27 cellular contexts compared by ENCODE assay signal in the genomic region with DNA sequence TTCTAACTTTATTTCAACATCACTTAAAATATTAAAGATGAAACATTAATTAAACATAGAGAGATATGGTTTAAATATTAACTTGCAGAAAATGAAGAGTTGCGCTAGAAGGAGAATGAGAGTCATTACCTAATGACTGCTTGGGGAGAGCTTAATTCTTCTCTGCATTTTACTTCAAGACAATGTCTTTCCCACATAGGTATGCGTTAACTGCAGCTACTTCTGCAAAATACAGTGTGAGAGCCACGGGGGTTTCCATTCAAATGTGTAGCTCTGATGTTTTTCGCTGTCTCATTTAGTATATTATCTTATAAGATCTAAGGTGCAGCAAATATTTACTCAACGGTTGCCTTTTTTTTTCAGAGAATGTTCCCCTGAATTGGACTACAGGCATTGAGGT.
"Had no signal": no experiment of that assay in that cellular context is flagged by ENCODE, and none has a peak within 500 bp of the region (broad histone marks: within the 10 kb centered on the region; RNA-seq: fewer than 3 reads in every experiment).

No MANE protein-coding gene starts in this region.

- ATAC-seq: activated T-helper 17 cell treated with anti-CD3 and anti-CD28 coated beads, Interleukin-2, amount 50 U/mL, for 72 hours; K562; Panc1; Right ventricle myocardium inferior; T-cell had no signal

- H3K4me3 ChIP-seq: K562, SK-N-MC had no signal

- H3K36me3 Mint-ChIP-seq: activated CD4-positive, alpha-beta memory T cell treated with anti-CD3 and anti-CD28 coated beads for 36 hours; activated naive CD8-positive, alpha-beta T cell; brain; T-cell had no signal

- H3K27me3 Mint-ChIP-seq: activated CD4-positive, alpha-beta T cell treated with anti-CD3 and anti-CD28 coated beads, Interleukin-2, amount 10 ng/mL, durations not matched to agents 7 days and 5 days; activated naive CD8-positive, alpha-beta T cell; brain; T-cell had no signal

- H3K9me3 Mint-ChIP-seq: activated CD4-positive, alpha-beta memory T cell treated with anti-CD3 and anti-CD28 coated beads for 36 hours; activated CD4-positive, alpha-beta T cell treated with anti-CD3 and anti-CD28 coated beads, Interleukin-2, amount 10 ng/mL, durations not matched to agents 7 days and 5 days; activated naive CD4-positive, alpha-beta T cell treated with anti-CD3 and anti-CD28 coated beads for 36 hours; activated T-helper 17 cell treated with anti-CD3 and anti-CD28 coated beads, Interleukin-2, amount 50 U/mL, for 72 hours; brain; T-cell had no signal

- H3K4me3 Mint-ChIP-seq: activated CD4-positive, alpha-beta memory T cell treated with anti-CD3 and anti-CD28 coated beads for 36 hours; activated CD4-positive, alpha-beta T cell treated with anti-CD3 and anti-CD28 coated beads, Interleukin-2, amount 10 ng/mL, durations not matched to agents 7 days and 5 days; activated naive CD4-positive, alpha-beta T cell treated with anti-CD3 and anti-CD28 coated beads for 36 hours; activated naive CD8-positive, alpha-beta T cell; activated T-helper 17 cell treated with anti-CD3 and anti-CD28 coated beads, Interleukin-2, amount 50 U/mL, for 72 hours; brain; T-cell had no signal

- H3K27ac ChIP-seq: SK-N-MC had no signal

- H3K4me1 Mint-ChIP-seq: activated CD4-positive, alpha-beta T cell treated with anti-CD3 and anti-CD28 coated beads, Interleukin-2, amount 10 ng/mL, durations not matched to agents 7 days and 5 days; activated T-helper 17 cell treated with anti-CD3 and anti-CD28 coated beads, Interleukin-2, amount 50 U/mL, for 72 hours; T-cell had no signal

- H3K27ac Mint-ChIP-seq: activated CD4-positive, alpha-beta memory T cell treated with anti-CD3 and anti-CD28 coated beads for 36 hours; activated CD4-positive, alpha-beta T cell treated with anti-CD3 and anti-CD28 coated beads, Interleukin-2, amount 10 ng/mL, durations not matched to agents 7 days and 5 days; activated naive CD4-positive, alpha-beta T cell treated with anti-CD3 and anti-CD28 coated beads for 36 hours; activated naive CD8-positive, alpha-beta T cell; activated T-helper 17 cell treated with anti-CD3 and anti-CD28 coated beads, Interleukin-2, amount 50 U/mL, for 72 hours; brain; T-cell had no signal

- DNase-seq: activated CD4-positive, alpha-beta memory T cell treated with anti-CD3 and anti-CD28 coated beads for 36 hours; activated CD4-positive, alpha-beta T cell treated with anti-CD3 and anti-CD28 coated beads, Interleukin-2, amount 10 ng/mL, durations not matched to agents 7 days and 5 days; activated CD4-positive, CD25-positive, alpha-beta regulatory T cell; activated CD8-positive, alpha-beta memory T cell treated with anti-CD3 and anti-CD28 coated beads for 24 hours; activated gamma-delta T cell; activated naive CD4-positive, alpha-beta T cell treated with anti-CD3 and anti-CD28 coated beads for 36 hours; activated T-cell treated with anti-CD3 and anti-CD28 coated beads, Interleukin-2, amount 50 U/mL, for 48 hours; amygdala; Karpas-422; NCI-H1048; NCI-H146; NCI-H187 treated with DMSO at 0.1 percent for 48 hours; NCI-H2107; NCI-H446; NCI-H524 treated with DMSO at 0.1 percent for 48 hours; NCI-H774; RPMI8226; T-cell; T-helper 2 cell; T1000 had no signal
